30 cellular contexts compared by ENCODE assay signal in the genomic region with DNA sequence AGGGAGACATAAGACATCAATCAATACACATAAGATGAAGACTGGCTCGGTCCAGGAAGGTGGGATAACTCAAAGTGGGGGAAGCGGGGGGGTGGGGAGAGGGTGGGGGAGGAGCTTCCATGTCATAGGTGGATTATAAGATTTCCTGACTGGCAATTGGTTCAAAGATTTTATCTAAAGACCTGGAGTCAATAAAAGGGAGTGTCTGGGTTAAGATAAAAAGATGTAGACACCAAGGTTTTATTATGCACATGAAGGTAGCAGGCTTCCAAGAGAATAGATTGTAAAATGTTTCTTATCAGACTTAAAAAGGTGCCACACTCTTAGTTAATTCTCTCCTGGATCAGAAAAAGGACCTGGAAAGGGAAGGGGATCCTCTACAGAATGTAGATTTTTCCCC.
"Had no signal": no experiment of that assay in that cellular context is flagged by ENCODE, and none has a peak within 500 bp of the region (broad histone marks: within the 10 kb centered on the region; RNA-seq: fewer than 3 reads in every experiment).

No MANE protein-coding gene starts in this region.

- H3K9me3 Mint-ChIP-seq: natural killer cell treated with Interleukin-12 subunit alpha and Interleukin-12 subunit beta and Interleukin-15 and Interleukin-18, amount 100 ng/mL, for 72 hours; neural progenitor cell; stimulated activated effector memory CD8-positive, alpha-beta T cell treated with anti-CD3 and anti-CD28 coated beads, Interleukin-12 subunit alpha, Interleukin-12 subunit beta, amount 100 ng/mL, for 72 hours had no signal

- H3K9ac ChIP-seq: neural progenitor cell, parathyroid adenoma had no signal

- H3K4me1 Mint-ChIP-seq: nephron progenitor cell, neural progenitor cell had no signal

- H3K27ac ChIP-seq: neural progenitor cell, ovary, parathyroid adenoma, psoas muscle, right lobe of liver, sigmoid colon, spleen, stomach, thoracic aorta, thyroid gland, tibial nerve, upper lobe of left lung, vagina had no signal

- H3K79me2 ChIP-seq: parathyroid adenoma had no signal

- H3K4me2 ChIP-seq: neural progenitor cell, smooth muscle cell had no signal

- H3K36me3 Mint-ChIP-seq: naive B cell; naive thymus-derived CD8-positive, alpha-beta T cell; natural killer cell treated with Interleukin-12 subunit alpha and Interleukin-12 subunit beta and Interleukin-15 and Interleukin-18, amount 100 ng/mL, for 72 hours; neural progenitor cell; stimulated activated effector memory CD8-positive, alpha-beta T cell treated with anti-CD3 and anti-CD28 coated beads, Interleukin-12 subunit alpha, Interleukin-12 subunit beta, amount 100 ng/mL, for 72 hours had no signal

- H2AFZ ChIP-seq: neural progenitor cell, parathyroid adenoma had no signal

- H3K4me1 ChIP-seq: parathyroid adenoma, psoas muscle, right lobe of liver, sigmoid colon, tibial nerve, vagina had no signal

- H3K9me3 ChIP-seq: ovary, right lobe of liver, sigmoid colon, stomach, thoracic aorta, thyroid gland, upper lobe of left lung, vagina had no signal

- ATAC-seq: naive thymus-derived CD8-positive, alpha-beta T cell; natural killer cell treated with Interleukin-12 subunit alpha and Interleukin-12 subunit beta and Interleukin-15 and Interleukin-18, amount 100 ng/mL, for 72 hours; psoas muscle; right cardiac atrium; right lobe of liver; stimulated activated effector memory CD8-positive, alpha-beta T cell treated with anti-CD3 and anti-CD28 coated beads, Interleukin-12 subunit alpha, Interleukin-12 subunit beta, amount 100 ng/mL, for 72 hours; stimulated activated naive B cell treated with anti-CD40 and anti-IgM and Interleukin-4, amounts not matched to agents 10 μg/mL and 1 μg/mL and 100 μg/mL, for 72 hours had no signal

- H3K36me3 ChIP-seq: neural progenitor cell, ovary, right lobe of liver, sigmoid colon, spleen, stomach, thoracic aorta, thyroid gland, tibial nerve, upper lobe of left lung, vagina had no signal

- FAIRE-seq: urothelium cell line had no signal

- H3K4me3 Mint-ChIP-seq: natural killer cell treated with Interleukin-12 subunit alpha and Interleukin-12 subunit beta and Interleukin-15 and Interleukin-18, amount 100 ng/mL, for 72 hours; nephron progenitor cell; neural progenitor cell; stimulated activated effector memory CD8-positive, alpha-beta T cell treated with anti-CD3 and anti-CD28 coated beads, Interleukin-12 subunit alpha, Interleukin-12 subunit beta, amount 100 ng/mL, for 72 hours; stimulated activated naive B cell treated with anti-CD40 and anti-IgM and Interleukin-4, amounts not matched to agents 10 μg/mL and 1 μg/mL and 100 μg/mL, for 72 hours; stimulated activated naive CD8-positive, alpha-beta T cell treated with anti-CD3 and anti-CD28 coated beads, Interleukin-15, Interleukin-2, amounts not matched to agents 100 ng/mL and 50 ng/mL, for 24 hours had no signal

- DNase-seq: naive B cell; naive thymus-derived CD8-positive, alpha-beta T cell; nephron progenitor cell; occipital lobe; ovary; psoas muscle; right cardiac atrium; right lobe of liver; sigmoid colon; spleen; stimulated activated CD4-positive, alpha-beta T cell treated with anti-CD3 and anti-CD28 coated beads, Interleukin-12 subunit alpha, Interleukin-12 subunit beta, amount 100 ng/mL, for 4 hours; stimulated activated CD4-positive, alpha-beta T cell treated with anti-CD3 and anti-CD28 coated beads, Interleukin-1b, Interleukin-23, amount 100 ng/mL, for 48 hours; stimulated activated CD4-positive, alpha-beta T cell treated with anti-CD3 and anti-CD28 coated beads, Interleukin-4, amount 100 ng/mL, for 1 hour; stimulated activated CD4-positive, alpha-beta T cell treated with anti-CD3 and anti-CD28 coated beads, Interleukin-4, amount 100 ng/mL, for 4 hours; stimulated activated naive B cell treated with anti-CD40 and anti-IgM and Interleukin-4, amounts not matched to agents 10 μg/mL and 1 μg/mL and 100 μg/mL, for 72 hours; stimulated activated naive CD4-positive, alpha-beta T cell treated with Interleukin-2 at 50 U/mL for 16 hours; stomach; thyroid gland; upper lobe of left lung had no signal

- H3K4me3 ChIP-seq: neural progenitor cell, ovary, psoas muscle, right lobe of liver, sigmoid colon, smooth muscle cell, spleen, stomach, thoracic aorta, thyroid gland, tibial nerve, upper lobe of left lung, vagina had no signal

- H3K27me3 ChIP-seq: neural progenitor cell, ovary, right lobe of liver, sigmoid colon, stomach, thyroid gland, tibial nerve, upper lobe of left lung, vagina had no signal

- H3K27me3 Mint-ChIP-seq: progenitor cell of endocrine pancreas had no signal

- H3K27ac Mint-ChIP-seq: naive B cell; natural killer cell treated with Interleukin-12 subunit alpha and Interleukin-12 subunit beta and Interleukin-15 and Interleukin-18, amount 100 ng/mL, for 72 hours; nephron progenitor cell; neural progenitor cell; progenitor cell of endocrine pancreas; stimulated activated effector memory CD8-positive, alpha-beta T cell treated with anti-CD3 and anti-CD28 coated beads, Interleukin-12 subunit alpha, Interleukin-12 subunit beta, amount 100 ng/mL, for 72 hours; stimulated activated naive B cell treated with anti-CD40 and anti-IgM and Interleukin-4, amounts not matched to agents 10 μg/mL and 1 μg/mL and 100 μg/mL, for 72 hours; stimulated activated naive CD8-positive, alpha-beta T cell treated with anti-CD3 and anti-CD28 coated beads, Interleukin-15, Interleukin-2, amounts not matched to agents 100 ng/mL and 50 ng/mL, for 24 hours had no signal
